In the genomic region with DNA sequence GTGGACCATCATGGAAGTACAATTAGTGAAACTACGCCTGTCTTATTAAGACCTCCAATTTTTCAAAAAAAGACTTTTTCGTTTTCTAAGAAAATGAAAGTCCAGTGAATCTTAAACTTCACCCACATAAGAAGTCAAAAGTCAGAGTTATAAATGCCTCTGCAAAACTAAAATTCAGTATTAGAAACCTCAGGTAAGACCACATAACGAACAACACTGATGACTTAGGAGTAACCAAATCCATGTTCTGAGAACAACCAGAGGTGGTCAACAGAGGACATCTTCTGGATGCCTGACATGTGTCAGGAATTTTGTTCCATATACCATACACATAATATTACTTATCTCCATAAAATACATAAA, we compare ENCODE assay signal across 12 cellular contexts.
DNase-seq lines count a peak whose midpoint lies in the region; ATAC-seq, FAIRE-seq and TF ChIP-seq lines count a peak whose summit lies in the region.
"Had no signal": no experiment of that assay in that cellular context is flagged by ENCODE, and none has a peak within 500 bp of the region (broad histone marks: within the 10 kb centered on the region; RNA-seq: fewer than 3 reads in every experiment).

No MANE protein-coding gene starts in this region.

- dilution Hi-C loops in keratinocyte (cut with MboI; ENCODE audit: extremely low pct_ligation_motif_present, low sequenced_read_pairs), result no loop called here

- in situ Hi-C loops in Panc1 (cut with HindIII; ENCODE audit: low pct_unique_long_range_greater_than_20kb, low sequenced_read_pairs), result no loop called here

- DNase-seq in Panc1 (ENCODE audit: low read depth, low spot score) (no peak), keratinocyte (ENCODE audit: low read depth, low spot score) (no peak), stomach (no peak)
- no peak for DNase-seq in stimulated activated CD4-positive, alpha-beta T cell treated with anti-CD3 and anti-CD28 coated beads, Interleukin-4, amount 100 ng/mL, for 4 hours
- DNase-seq: OCI-M1, T-helper 1 cell had no signal

- no peak overlapping the region for H2AFZ ChIP-seq in keratinocyte (ENCODE audit: control insufficient read depth, low read length)

- H3K4me1 ChIP-seq in Panc1 (ENCODE audit: control insufficient read depth, insufficient read depth, low read length) (peaks cover 84% of the 10 kb centered on the region), keratinocyte (ENCODE audit: control insufficient read depth, extremely low read depth, insufficient read depth, low read length) (peaks cover 20% of the 10 kb centered on the region), stomach (peaks cover 8 to 57% (median 29%) of the 10 kb centered on the region in 4 donors)

- peak overlapping the region; percentile 69 for H3K9ac ChIP-seq in keratinocyte (ENCODE audit: control insufficient read depth, extremely low read depth, insufficient read depth, low read length)

- POLR2A ChIA-PET in Panc1 (lab: Charles Lee), result no interaction called here

- H3K4me3 ChIP-seq in Panc1 (ENCODE audit: low read depth in 2 of 2, low read length in 2 of 2) (peak overlapping the region in 1 of 2 experiments; percentile 7; a peak in 2 of 4 replicates), keratinocyte (ENCODE audit: control insufficient read depth in 2 of 3, extremely low read depth in 1 of 3, insufficient read depth in 2 of 3, low read depth in 1 of 3, low read length in 3 of 3) (no peak overlapping the region), stomach (no peak overlapping the region)

- intact Hi-C loops in Panc1 (cut with micrococcal nuclease; ENCODE audit: unreplicated experiment), result no loop called here
- intact Hi-C loops in stomach (cut with DNase I; ENCODE audit: low total_unique reads), result no loop called here

- H3K4me2 ChIP-seq in keratinocyte (ENCODE audit: control insufficient read depth, extremely low read depth, insufficient read depth, low read depth, low read length), result peak overlapping the region; percentile 57

- H3K9me3 ChIP-seq in Panc1 (ENCODE audit: control insufficient read depth, insufficient read depth, low read depth, low read length), result no peaks in the 10 kb centered on the region
- H3K9me3 ChIP-seq in keratinocyte (ENCODE audit: control insufficient read depth, low read depth, low read length), result no peaks in the 10 kb centered on the region
- H3K9me3 ChIP-seq in stomach, result no peaks in the 10 kb centered on the region

- no peaks in the 10 kb centered on the region for H3K27me3 ChIP-seq in Panc1 (ENCODE audit: control insufficient read depth, insufficient read depth, low read length)
- no peaks in the 10 kb centered on the region for H3K27me3 ChIP-seq in keratinocyte (ENCODE audit: control insufficient read depth, extremely low read depth, insufficient read depth, low read length)
- no peaks in the 10 kb centered on the region for H3K27me3 ChIP-seq in stomach

- no peaks in the 10 kb centered on the region for H4K20me1 ChIP-seq in keratinocyte (ENCODE audit: control insufficient read depth, extremely low read depth, insufficient read depth, low read length)

- BruUV-seq in Panc1 (replicated peaks; lab: Mats Ljungman, UMichigan), result no TSS peak

- H3K9me1 ChIP-seq in keratinocyte (ENCODE audit: control insufficient read depth, extremely low read depth, insufficient read depth, low read length), result no peaks in the 10 kb centered on the region

- TF ChIP-seq CTCF in Panc1 (IDR thresholded peaks at IDR 0.05), result no peak
- no peak for TF ChIP-seq CTCF in keratinocyte (optimal IDR thresholded peaks at IDR 0.05 in 1 of 3, IDR thresholded peaks at IDR 0.05 in 1 of 3, conservative IDR thresholded peaks at IDR 0.05 in 1 of 3; ENCODE audit: extremely low read depth in 1 of 3, insufficient read depth in 2 of 3, low read length in 3 of 3)
- TF ChIP-seq CTCF in stomach (IDR thresholded peaks at IDR 0.05), result no peak

- FAIRE-seq in keratinocyte (lab: Jason Lieb, UNC), result no peak
- FAIRE-seq: endometrium, islet of Langerhans had no signal

- H3K36me3 ChIP-seq in Panc1 (ENCODE audit: control insufficient read depth, insufficient read depth, low read length) (peaks cover 5% of the 10 kb centered on the region), keratinocyte (ENCODE audit: control insufficient read depth in 2 of 2, extremely low read depth in 1 of 2, insufficient read depth in 2 of 2, low read length in 2 of 2) (no peaks in the 10 kb centered on the region), stomach (peaks cover 0 to 8% (median 0%) of the 10 kb centered on the region in 4 donors)

- TF ChIP-seq POLR2A in stomach (IDR thresholded peaks at IDR 0.05), result no peak

- CTCF ChIA-PET in Panc1 (lab: Charles Lee), result no interaction called here

- H3K27ac ChIP-seq in Panc1 (ENCODE audit: low read length) (peak overlapping the region; percentile 97), keratinocyte (ENCODE audit: control insufficient read depth, insufficient read depth, low read length) (peak overlapping the region; percentile 86), stomach (peak overlapping the region in 3 of 5 donors; percentile 31 to 48 (median 40))

- H3K79me2 ChIP-seq in keratinocyte (ENCODE audit: control insufficient read depth, insufficient read depth, low read length), result peaks cover 23% of the 10 kb centered on the region

- WGBS in stomach, 5 donors, result 91 to 97% (median 95%) methylated on average over 3 of the region's 3 CpGs

- no peak for TF ChIP-seq EP300 in stomach (IDR thresholded peaks at IDR 0.05)

- ATAC-seq in GM21723 (IDR thresholded peaks at IDR 0.05; ENCODE audit: unreplicated experiment), result peak; percentile 22
- ATAC-seq in Panc1, result peak; percentile 32
- ATAC-seq in HG03469 (IDR thresholded peaks at IDR 0.05; ENCODE audit: unreplicated experiment), result no peak
- no peak for ATAC-seq in GM19455 (IDR thresholded peaks at IDR 0.05; ENCODE audit: unreplicated experiment)
- ATAC-seq in HG03095 (IDR thresholded peaks at IDR 0.05; ENCODE audit: unreplicated experiment), result no peak

Comparison
In these comparisons a context has a peak if more than half of its experiments do, and no peak if none do; other contexts are left out.
1. ATAC-seq: peak in GM21723 (single experiment) and Panc1 (single experiment); none in HG03469 (single experiment), GM19455 (single experiment) and HG03095 (single experiment).
2. H3K27ac ChIP-seq: peak in every context shown above with its lines; median percentile 97 in Panc1; 86 in keratinocyte; 40 in stomach.